In genomic region chr10:91472911-91473310, GRCh38 we compare ENCODE assay signal across 29 cellular contexts.
"Had no signal": no experiment of that assay in that cellular context is flagged by ENCODE, and none has a peak within 500 bp of the region (broad histone marks: within the 10 kb centered on the region; RNA-seq: fewer than 3 reads in every experiment).

No MANE protein-coding gene starts in this region.

- H3K27me3 Mint-ChIP-seq: dendritic cell treated with granulocyte-macrophage colony-stimulating factor and Interleukin-4, amounts not matched to agents 40 ng/mL and 50 ng/mL, for 4 days; effector memory CD8-positive, alpha-beta T cell had no signal

- H3K79me2 ChIP-seq: hepatocyte had no signal

- H3K27ac Mint-ChIP-seq: dendritic cell treated with granulocyte-macrophage colony-stimulating factor and Interleukin-4, amounts not matched to agents 40 ng/mL and 50 ng/mL, for 4 days; effector memory CD8-positive, alpha-beta T cell; endodermal cell had no signal

- FAIRE-seq: endometrium, endothelial cell of umbilical vein, frontal cortex had no signal

- H3K4me3 ChIP-seq: colonic mucosa, coronary artery, dorsolateral prefrontal cortex, esophagus muscularis mucosa, esophagus squamous epithelium, gastrocnemius medialis, gastroesophageal sphincter, heart left ventricle, heart right ventricle, hepatocyte had no signal

- DNase-seq: colonic mucosa; cortex of kidney; dermis blood vessel endothelial cell; dorsolateral prefrontal cortex; effector CD4-positive, alpha-beta T cell; effector CD8-positive, alpha-beta T cell; effector memory CD4-positive, alpha-beta T cell; effector memory CD8-positive, alpha-beta T cell; endodermal cell; erythroblast; esophagus squamous epithelium; foreskin fibroblast; foreskin keratinocyte; foreskin melanocyte; gastrocnemius medialis; glutamatergic neuron; head of caudate nucleus; heart left ventricle; heart right ventricle had no signal

- H3K4me2 ChIP-seq: hepatocyte had no signal

- H3K4me1 ChIP-seq: colonic mucosa, esophagus muscularis mucosa, esophagus squamous epithelium, foreskin keratinocyte, gastrocnemius medialis, gastroesophageal sphincter, heart left ventricle, heart right ventricle had no signal

- H2AFZ ChIP-seq: hepatocyte had no signal

- H3K27me3 ChIP-seq: colonic mucosa, dorsolateral prefrontal cortex, esophagus muscularis mucosa, esophagus squamous epithelium, foreskin keratinocyte, gastrocnemius medialis, gastroesophageal sphincter, heart left ventricle, heart right ventricle, hepatocyte had no signal

- H3K9me3 ChIP-seq: colonic mucosa, esophagus muscularis mucosa, esophagus squamous epithelium, gastrocnemius medialis, gastroesophageal sphincter, heart left ventricle had no signal

- H3K27ac ChIP-seq: colonic mucosa, coronary artery, dorsolateral prefrontal cortex, epithelial cell of prostate, esophagus muscularis mucosa, esophagus squamous epithelium, foreskin keratinocyte, gastrocnemius medialis, gastroesophageal sphincter, heart left ventricle, heart right ventricle, hepatocyte had no signal

- ATAC-seq: effector memory CD8-positive, alpha-beta T cell; esophagus mucosa; foreskin keratinocyte; gastrocnemius medialis; gastroesophageal sphincter; heart left ventricle; heart right ventricle had no signal

- H3K36me3 ChIP-seq: colonic mucosa, gastrocnemius medialis had no signal

- H3K4me3 Mint-ChIP-seq: dendritic cell treated with granulocyte-macrophage colony-stimulating factor and Interleukin-4, amounts not matched to agents 40 ng/mL and 50 ng/mL, for 4 days; effector memory CD8-positive, alpha-beta T cell; endodermal cell had no signal

- H3K4me1 Mint-ChIP-seq: endodermal cell had no signal
